8 cellular contexts compared by ENCODE assay signal in the genomic region with DNA sequence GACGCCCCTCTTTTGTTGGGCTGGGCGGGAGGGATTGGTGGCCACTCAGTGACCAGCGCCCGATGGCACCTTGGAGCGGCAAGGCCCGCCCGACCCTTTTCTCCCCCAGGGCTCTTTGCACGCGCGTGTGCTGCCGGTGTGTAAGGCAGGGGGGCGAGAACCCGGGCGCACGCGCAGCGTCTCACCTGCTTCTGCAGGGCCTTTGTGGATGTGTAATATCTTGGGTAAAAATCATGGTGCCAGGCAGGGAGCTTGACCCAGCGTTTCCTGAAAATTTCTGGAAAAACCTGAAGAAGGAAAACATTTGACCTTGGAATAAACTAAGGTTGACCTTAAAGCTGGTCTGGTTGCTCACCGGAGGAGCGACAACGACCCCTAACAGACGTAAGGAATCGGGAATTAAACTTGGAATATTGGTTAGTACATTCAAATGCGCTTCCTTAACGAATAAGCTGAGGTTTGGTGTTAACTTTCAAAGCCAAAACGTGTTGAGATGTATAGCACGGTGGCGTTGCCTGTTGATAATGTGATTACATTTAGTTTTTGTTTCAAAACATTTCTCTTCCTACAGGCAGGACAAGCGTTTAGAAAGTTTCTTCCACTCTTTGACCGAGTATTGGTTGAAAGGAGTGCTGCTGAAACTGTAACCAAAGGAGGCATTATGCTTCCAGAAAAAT. TPM values are rescaled to one million over a fixed set of nuclear protein-coding genes. Genes with fewer than 3 reads are reported as not detected.
DNase-seq lines count a peak whose midpoint lies in the region; ATAC-seq and TF ChIP-seq lines count a peak whose summit lies in the region.

No MANE protein-coding gene starts in this region.

- peaks cover 14% of the 10 kb centered on the region for H3K36me3 ChIP-seq in CD8-positive, alpha-beta memory T cell (ENCODE audit: insufficient read depth, low read length)
- peaks cover 25 to 43% of the 10 kb centered on the region in 2 donors for H3K36me3 ChIP-seq in ascending aorta

- peak in 2 of 5 donors; percentile 18 to 21 for DNase-seq in CD8-positive, alpha-beta memory T cell
- DNase-seq in HT-29 (ENCODE audit: low spot score) = peak; percentile 40
- no peak for DNase-seq in ascending aorta (ENCODE audit: low spot score in 2 of 2)
- peak; percentile 35 for DNase-seq in inferior parietal cortex (ENCODE audit: extremely low spot score)
- no peak for DNase-seq in GOT3 (lab: John Stamatoyannopoulos, UW)
- DNase-seq in GM19238 (ENCODE audit: insufficient read length, low spot score) = no peak

- H3K27me3 ChIP-seq in CD8-positive, alpha-beta memory T cell (ENCODE audit: insufficient read depth, low read length, poor library complexity, severe bottlenecking) = no peaks in the 10 kb centered on the region
- H3K27me3 ChIP-seq in ascending aorta = no peaks in the 10 kb centered on the region

- H3K4me1 Mint-ChIP-seq in CD8-positive, alpha-beta memory T cell = peaks cover 55 to 63% (median 63%) of the 10 kb centered on the region in 3 donors
- H3K4me1 Mint-ChIP-seq in stimulated activated naive CD8-positive, alpha-beta T cell treated with anti-CD3 and anti-CD28 coated beads, Interleukin-15, Interleukin-2, amounts not matched to agents 100 ng/mL and 50 ng/mL, for 24 hours (ENCODE audit: low read depth) = peaks cover 59% of the 10 kb centered on the region

- intact Hi-C loops in ascending aorta (cut with DNase I) = loop anchor here (1.0 to 5.0 kb wide), 5 partner anchors 15 to 1962 kb away; partner anchors contain the start of genes COQ10B, MARS2 and SF3B1

- no peaks in the 10 kb centered on the region for H3K27me3 Mint-ChIP-seq in CD8-positive, alpha-beta memory T cell
- no peaks in the 10 kb centered on the region for H3K27me3 Mint-ChIP-seq in stimulated activated naive CD8-positive, alpha-beta T cell treated with anti-CD3 and anti-CD28 coated beads, Interleukin-15, Interleukin-2, amounts not matched to agents 100 ng/mL and 50 ng/mL, for 24 hours

- peak overlapping the region; percentile 87 to 99 (median 90) for H3K4me3 Mint-ChIP-seq in CD8-positive, alpha-beta memory T cell
- H3K4me3 Mint-ChIP-seq in stimulated activated naive CD8-positive, alpha-beta T cell treated with anti-CD3 and anti-CD28 coated beads, Interleukin-15, Interleukin-2, amounts not matched to agents 100 ng/mL and 50 ng/mL, for 24 hours = peak overlapping the region; percentile 97

- H3K27ac ChIP-seq in CD8-positive, alpha-beta memory T cell (ENCODE audit: low read depth, low read length) = peak overlapping the region; percentile 90
- peak overlapping the region; percentile 97 to 98 for H3K27ac ChIP-seq in ascending aorta

- CTCF ChIA-PET in CD8-positive, alpha-beta memory T cell (lab: Charles Lee) = interaction anchor here (1.0 to 3.4 kb wide), 8 partner anchors 8 to 205 kb away, joined by 3 to 14 read pairs (median 4); partner anchors contain the start of genes MARS2, MOB4 and SF3B1

- POLR2A ChIA-PET in CD8-positive, alpha-beta memory T cell (lab: Charles Lee) = interaction anchor here (0.7 to 6.4 kb wide), 6 partner anchors 14 to 373 kb away, joined by 3 to 101 read pairs (median 20); partner anchors contain the start of genes COQ10B, MARS2, MOB4 and SF3B1

- peak; percentile 1 for ATAC-seq in GM19452 (IDR thresholded peaks at IDR 0.05; ENCODE audit: unreplicated experiment)

- H3K9me3 Mint-ChIP-seq in CD8-positive, alpha-beta memory T cell = no peaks in the 10 kb centered on the region
- H3K9me3 Mint-ChIP-seq in stimulated activated naive CD8-positive, alpha-beta T cell treated with anti-CD3 and anti-CD28 coated beads, Interleukin-15, Interleukin-2, amounts not matched to agents 100 ng/mL and 50 ng/mL, for 24 hours = no peaks in the 10 kb centered on the region

- peak overlapping the region; percentile 95 for H3K4me3 ChIP-seq in CD8-positive, alpha-beta memory T cell (ENCODE audit: low read length)
- peak overlapping the region; percentile 94 to 98 for H3K4me3 ChIP-seq in ascending aorta

- H3K9me3 ChIP-seq in CD8-positive, alpha-beta memory T cell (ENCODE audit: low read length) = no peaks in the 10 kb centered on the region
- no peaks in the 10 kb centered on the region for H3K9me3 ChIP-seq in ascending aorta

- peak overlapping the region; percentile 86 to 99 (median 98) for H3K27ac Mint-ChIP-seq in CD8-positive, alpha-beta memory T cell
- H3K27ac Mint-ChIP-seq in stimulated activated naive CD8-positive, alpha-beta T cell treated with anti-CD3 and anti-CD28 coated beads, Interleukin-15, Interleukin-2, amounts not matched to agents 100 ng/mL and 50 ng/mL, for 24 hours = peak overlapping the region; percentile 99

- no peak for TF ChIP-seq CTCF in ascending aorta (IDR thresholded peaks at IDR 0.05)

- H3K4me1 ChIP-seq in CD8-positive, alpha-beta memory T cell (ENCODE audit: insufficient read depth, low read length) = peaks cover 49% of the 10 kb centered on the region
- peaks cover 11 to 42% of the 10 kb centered on the region in 2 donors for H3K4me1 ChIP-seq in ascending aorta

- peaks cover 0 to 75% (median 0%) of the 10 kb centered on the region in 3 donors for H3K36me3 Mint-ChIP-seq in CD8-positive, alpha-beta memory T cell
- peaks cover 87% of the 10 kb centered on the region for H3K36me3 Mint-ChIP-seq in stimulated activated naive CD8-positive, alpha-beta T cell treated with anti-CD3 and anti-CD28 coated beads, Interleukin-15, Interleukin-2, amounts not matched to agents 100 ng/mL and 50 ng/mL, for 24 hours (ENCODE audit: low read depth)

RNA-seq across cellular contexts. Expression of gene HSPE1, which starts 0.5 kb away (rescaled TPM):
- total RNA-seq in CD8-positive, alpha-beta memory T cell = 100 to 1,000 TPM; 449 to 476 TPM
- polyA plus RNA-seq in CD8-positive, alpha-beta memory T cell = 141 TPM
- total RNA-seq in HT-29 (2014; rRNA removed; shearing (Covaris generic)) = 195 and 211 TPM in 2 replicates
- 72.7 TPM for total RNA-seq in ascending aorta

RNA-seq across cellular contexts. Expression of gene HSPD1, which starts 1.0 kb away (rescaled TPM):
- total RNA-seq in CD8-positive, alpha-beta memory T cell = 1,000 to 10,000 TPM; 1,152 to 1,183 TPM
- polyA plus RNA-seq in CD8-positive, alpha-beta memory T cell = 110 TPM
- 259 and 306 TPM in 2 replicates for total RNA-seq in HT-29 (2014; rRNA removed; shearing (Covaris generic))
- 110 TPM for total RNA-seq in ascending aorta

RNA-seq across cellular contexts. Expression of gene MOB4, which starts 15.2 kb away (rescaled TPM):
- 10 to 100 TPM; 21.9 to 26.2 TPM for total RNA-seq in CD8-positive, alpha-beta memory T cell
- 26.1 TPM for polyA plus RNA-seq in CD8-positive, alpha-beta memory T cell
- 15.3 and 17.9 TPM in 2 replicates for total RNA-seq in HT-29 (2014; rRNA removed; shearing (Covaris generic))
- 29.2 TPM for total RNA-seq in ascending aorta

RNA-seq across cellular contexts. Expression of gene COQ10B, which starts 47.3 kb away (rescaled TPM):
- 10 to 100 TPM; 23.4 to 23.7 TPM for total RNA-seq in CD8-positive, alpha-beta memory T cell
- polyA plus RNA-seq in CD8-positive, alpha-beta memory T cell = 42.6 TPM
- 11.5 and 11.8 TPM in 2 replicates for total RNA-seq in HT-29 (2014; rRNA removed; shearing (Covaris generic))
- 6.0 TPM for total RNA-seq in ascending aorta

Comparison
In these comparisons a context has a peak if more than half of its experiments do, and no peak if none do; other contexts are left out.
1. DNase-seq: peak in HT-29 (single experiment) and inferior parietal cortex (single experiment); none in ascending aorta (0 of 2), GOT3 (single experiment) and GM19238 (single experiment).